Comparison of ENCODE assay signal across 29 cellular contexts in genomic region chr12:75665216-75665615, GRCh38.
DNase-seq lines count a peak whose midpoint lies in the region; ATAC-seq and TF ChIP-seq lines count a peak whose summit lies in the region.
"Had no signal": no experiment of that assay in that cellular context is flagged by ENCODE, and none has a peak within 500 bp of the region (broad histone marks: within the 10 kb centered on the region; RNA-seq: fewer than 3 reads in every experiment).

No MANE protein-coding gene starts in this region.

- ATAC-seq in GM23338 (no peak), GM21717 (IDR thresholded peaks at IDR 0.05; ENCODE audit: unreplicated experiment) (no peak)
- ATAC-seq: A549; activated T-helper 17 cell treated with anti-CD3 and anti-CD28 coated beads, Interleukin-2, amount 50 U/mL, for 72 hours; left cardiac atrium; naive thymus-derived CD4-positive, alpha-beta T cell; WTC11 had no signal

- H3K36me3 Mint-ChIP-seq in GM23338 (ENCODE audit: low read depth): no peaks in the 10 kb centered on the region
- no peaks in the 10 kb centered on the region for H3K36me3 Mint-ChIP-seq in activated naive CD4-positive, alpha-beta T cell treated with anti-CD3 and anti-CD28 coated beads, Interleukin-2, amount 10 ng/mL, durations not matched to agents 7 days and 5 days
- H3K36me3 Mint-ChIP-seq: activated naive CD8-positive, alpha-beta T cell; naive thymus-derived CD4-positive, alpha-beta T cell; WTC11 had no signal

- peak overlapping the region; percentile 40; the same call in 1 of the 2 replicates for H2AFZ ChIP-seq in GM23338

- TF ChIP-seq CTCF in GM23338 (conservative IDR thresholded peaks at IDR 0.05; ENCODE audit: low read depth in 2 of 2): no peak

- no peaks in the 10 kb centered on the region for H4K20me1 ChIP-seq in GM23338 (replicated peaks; ENCODE audit: insufficient read depth)

- H3K9me3 ChIP-seq in SJCRH30 (replicated peaks): no peaks in the 10 kb centered on the region
- H3K9me3 ChIP-seq: A549, ascending aorta, BE2C, Peyer's patch, spleen, testis, uterus had no signal

- H3K4me3 ChIP-seq in GM23338: no peak overlapping the region
- no peak overlapping the region for H3K4me3 ChIP-seq in SJCRH30
- H3K4me3 ChIP-seq: A549, ascending aorta, Peyer's patch, spleen, testis, uterus had no signal

- H3K27ac ChIP-seq in GM23338 (ENCODE audit: low read depth): no peak overlapping the region
- peak overlapping the region; percentile 18; the same call in 1 of the 2 replicates for H3K27ac ChIP-seq in SJCRH30
- H3K27ac ChIP-seq: ascending aorta, HL-60, Peyer's patch, spleen had no signal

- no peaks in the 10 kb centered on the region for H3F3A ChIP-seq in GM23338 (replicated peaks; ENCODE audit: low read depth)

- no peaks in the 10 kb centered on the region for H3K79me2 ChIP-seq in GM23338 (replicated peaks; ENCODE audit: insufficient read depth)

- peaks cover 1% of the 10 kb centered on the region for H3K27me3 Mint-ChIP-seq in GM23338 (ENCODE audit: insufficient read depth, low read depth, poor library complexity)
- H3K27me3 Mint-ChIP-seq in activated naive CD4-positive, alpha-beta T cell treated with anti-CD3 and anti-CD28 coated beads, Interleukin-2, amount 10 ng/mL, durations not matched to agents 7 days and 5 days: no peaks in the 10 kb centered on the region
- H3K27me3 Mint-ChIP-seq: activated naive CD8-positive, alpha-beta T cell; activated T-helper 17 cell treated with anti-CD3 and anti-CD28 coated beads, Interleukin-2, amount 50 U/mL, for 72 hours; central memory CD8-positive, alpha-beta T cell had no signal

- H3K27ac Mint-ChIP-seq in GM23338: no peak overlapping the region
- no peak overlapping the region for H3K27ac Mint-ChIP-seq in activated naive CD4-positive, alpha-beta T cell treated with anti-CD3 and anti-CD28 coated beads, Interleukin-2, amount 10 ng/mL, durations not matched to agents 7 days and 5 days
- H3K27ac Mint-ChIP-seq: activated naive CD8-positive, alpha-beta T cell; activated T-helper 17 cell treated with anti-CD3 and anti-CD28 coated beads, Interleukin-2, amount 50 U/mL, for 72 hours; naive thymus-derived CD4-positive, alpha-beta T cell; WTC11 had no signal

- peaks cover 15% of the 10 kb centered on the region for H3K4me1 Mint-ChIP-seq in GM23338
- H3K4me1 Mint-ChIP-seq in activated naive CD4-positive, alpha-beta T cell treated with anti-CD3 and anti-CD28 coated beads, Interleukin-2, amount 10 ng/mL, durations not matched to agents 7 days and 5 days: no peaks in the 10 kb centered on the region
- H3K4me1 Mint-ChIP-seq: activated T-helper 17 cell treated with anti-CD3 and anti-CD28 coated beads, Interleukin-2, amount 50 U/mL, for 72 hours; central memory CD8-positive, alpha-beta T cell; naive thymus-derived CD4-positive, alpha-beta T cell had no signal

- H3K4me3 Mint-ChIP-seq in GM23338: no peak overlapping the region
- no peak overlapping the region for H3K4me3 Mint-ChIP-seq in activated naive CD4-positive, alpha-beta T cell treated with anti-CD3 and anti-CD28 coated beads, Interleukin-2, amount 10 ng/mL, durations not matched to agents 7 days and 5 days
- H3K4me3 Mint-ChIP-seq: activated naive CD8-positive, alpha-beta T cell; activated T-helper 17 cell treated with anti-CD3 and anti-CD28 coated beads, Interleukin-2, amount 50 U/mL, for 72 hours; central memory CD8-positive, alpha-beta T cell; naive thymus-derived CD4-positive, alpha-beta T cell; WTC11 had no signal

- H3K9me2 ChIP-seq in GM23338 (ENCODE audit: insufficient read depth): 0 out of 2 replicates have a peak, but pooled peaks cover 3% of the 10 kb centered on the region

- 0 out of 2 replicates have a peak, but pooled peaks cover 7% of the 10 kb centered on the region for H3K4me1 ChIP-seq in GM23338 (ENCODE audit: insufficient read depth)
- peaks cover 20% of the 10 kb centered on the region for H3K4me1 ChIP-seq in SJCRH30
- H3K4me1 ChIP-seq: Peyer's patch, spleen, uterus had no signal

- H3K4me2 ChIP-seq in GM23338: no peak overlapping the region
- H3K4me2 ChIP-seq: A549 had no signal

- no peaks in the 10 kb centered on the region for H3K27me3 ChIP-seq in GM23338 (ENCODE audit: insufficient read depth)
- H3K27me3 ChIP-seq in SJCRH30: no peaks in the 10 kb centered on the region
- H3K27me3 ChIP-seq: ascending aorta, BE2C, Peyer's patch, spleen, testis, uterus had no signal

- CTCF ChIA-PET in activated naive CD4-positive, alpha-beta T cell treated with anti-CD3 and anti-CD28 coated beads, Interleukin-2, amount 10 ng/mL, durations not matched to agents 7 days and 5 days (lab: Charles Lee): interaction anchor here (0.8 kb wide), 1 partner anchor 59 kb away, joined by 3 read pairs; no protein-coding TSS in a partner anchor

- DNase-seq in AG08395 (ENCODE audit: low spot score) (peak; percentile 21), GM23338 (ENCODE audit: low spot score) (no peak), SJCRH30 (no peak), left kidney (ENCODE audit: low read depth, low spot score) (peak; percentile 62), NCI-H1105 treated with DMSO at 0.1 percent for 48 hours (lab: John Stamatoyannopoulos, UW) (no peak), ureter (ENCODE audit: low spot score) (no peak)
- DNase-seq in activated naive CD4-positive, alpha-beta T cell treated with anti-CD3 and anti-CD28 coated beads, Interleukin-2, amount 10 ng/mL, durations not matched to agents 7 days and 5 days: no peak
- DNase-seq: activated CD4-positive, alpha-beta T cell treated with anti-CD3 and anti-CD28 coated beads, Interleukin-2, amount 50 U/mL, for 4 hours; BE2C; left cardiac atrium; naive thymus-derived CD4-positive, alpha-beta T cell; NCI-H1417; NCI-H524; NK-92 treated with Interleukin-12 subunit alpha and Interleukin-12 subunit beta, amount 100 ng/mL, for 24 hours; Peyer's patch; retina; spleen; stimulated activated CD4-positive, alpha-beta T cell treated with anti-CD3 and anti-CD28 coated beads, Interleukin-4, amount 100 ng/mL, for 1 hour; stimulated activated naive CD4-positive, alpha-beta T cell; testis; uterus had no signal

- H3K9me3 Mint-ChIP-seq in GM23338: no peaks in the 10 kb centered on the region
- H3K9me3 Mint-ChIP-seq in activated naive CD4-positive, alpha-beta T cell treated with anti-CD3 and anti-CD28 coated beads, Interleukin-2, amount 10 ng/mL, durations not matched to agents 7 days and 5 days: no peaks in the 10 kb centered on the region
- H3K9me3 Mint-ChIP-seq: activated T-helper 17 cell treated with anti-CD3 and anti-CD28 coated beads, Interleukin-2, amount 50 U/mL, for 72 hours; central memory CD8-positive, alpha-beta T cell; naive thymus-derived CD4-positive, alpha-beta T cell; WTC11 had no signal

- H3K36me3 ChIP-seq in GM23338 (ENCODE audit: insufficient read depth) (no peaks in the 10 kb centered on the region), SJCRH30 (no peaks in the 10 kb centered on the region)
- H3K36me3 ChIP-seq: ascending aorta, BE2C, Peyer's patch, spleen, uterus had no signal

Comparison
In these comparisons a context has a peak if more than half of its experiments do, and no peak if none do; other contexts are left out.
1. DNase-seq: peak in AG08395 (single experiment) and left kidney (single experiment); none in GM23338 (single experiment), SJCRH30 (0 of 2), NCI-H1105 treated with DMSO at 0.1 percent for 48 hours (single experiment), activated naive CD4-positive, alpha-beta T cell treated with anti-CD3 and anti-CD28 coated beads, Interleukin-2, amount 10 ng/mL, durations not matched to agents 7 days and 5 days (single experiment) and ureter (single experiment).